13 cellular contexts compared by ENCODE assay signal in the genomic region with DNA sequence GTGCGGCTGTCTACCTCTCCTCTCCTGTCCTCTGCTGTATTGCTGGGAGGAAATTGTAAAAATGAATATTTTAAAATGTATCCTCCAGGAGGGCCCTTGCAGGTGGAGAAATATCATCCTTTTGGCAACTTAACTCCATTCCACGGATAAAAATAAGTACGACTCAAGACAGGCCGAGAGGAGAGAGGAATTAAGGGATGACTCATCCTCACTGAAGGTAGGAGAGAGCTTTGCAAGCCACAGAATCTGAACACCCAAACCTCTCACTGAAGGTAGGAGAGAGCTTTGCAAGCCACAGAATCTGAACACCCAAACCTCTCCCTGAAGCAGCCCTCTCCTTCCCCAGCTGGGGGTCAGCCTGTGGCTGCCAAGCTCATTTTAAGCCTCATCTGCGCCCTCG. TPM values are rescaled to one million over a fixed set of nuclear protein-coding genes. Genes with fewer than 3 reads are reported as not detected.
DNase-seq lines count a peak whose midpoint lies in the region; ATAC-seq and TF ChIP-seq lines count a peak whose summit lies in the region.
"Had no signal": no experiment of that assay in that cellular context is flagged by ENCODE, and none has a peak within 500 bp of the region (broad histone marks: within the 10 kb centered on the region; RNA-seq: fewer than 3 reads in every experiment).

No MANE protein-coding gene starts in this region.

- H3K27ac ChIP-seq in PC-9 (no peak overlapping the region), rectal smooth muscle tissue (ENCODE audit: low read depth, low read length) (peak overlapping the region; percentile 2)
- H3K27ac ChIP-seq: brain microvascular endothelial cell, vagina had no signal

- H3K4me2 ChIP-seq in PC-9, result peak overlapping the region; percentile 54

- H3K36me3 ChIP-seq in PC-9 (ENCODE audit: low read depth) (no peaks in the 10 kb centered on the region), rectal smooth muscle tissue (ENCODE audit: control insufficient read depth, insufficient read depth, low read length) (no peaks in the 10 kb centered on the region)
- H3K36me3 ChIP-seq: brain microvascular endothelial cell, vagina had no signal

- no peak overlapping the region for H3K4me3 ChIP-seq in PC-9
- H3K4me3 ChIP-seq in rectal smooth muscle tissue (ENCODE audit: low read length), result no peak overlapping the region
- H3K4me3 ChIP-seq: vagina had no signal

- ATAC-seq in esophagus mucosa (peak; percentile 39), GM18511 (IDR thresholded peaks at IDR 0.05; ENCODE audit: unreplicated experiment) (no peak), HG03521 (IDR thresholded peaks at IDR 0.05; ENCODE audit: unreplicated experiment) (no peak), HG02588 (IDR thresholded peaks at IDR 0.05; ENCODE audit: unreplicated experiment) (no peak), HG02973 (IDR thresholded peaks at IDR 0.05; ENCODE audit: unreplicated experiment) (no peak)
- ATAC-seq: Panc1 had no signal

- no peaks in the 10 kb centered on the region for H3K9me3 ChIP-seq in PC-9 (ENCODE audit: insufficient read depth, low read depth)
- H3K9me3 ChIP-seq: vagina had no signal

- DNase-seq in ELR (ENCODE audit: low read depth) (peak; percentile 50), PC-9 (no peak)
- DNase-seq: activated effector memory CD4-positive, alpha-beta T cell treated with Interleukin-2 at 50 U/mL for 16 hours; brain microvascular endothelial cell; endodermal cell had no signal

- no peaks in the 10 kb centered on the region for H4K20me1 ChIP-seq in PC-9 (ENCODE audit: insufficient read depth)

- H2AFZ ChIP-seq in PC-9, result no peak overlapping the region

- H3K27me3 ChIP-seq in PC-9 (ENCODE audit: insufficient read depth, low read depth) (no peaks in the 10 kb centered on the region), rectal smooth muscle tissue (ENCODE audit: control insufficient read depth, insufficient read depth, low read length) (no peaks in the 10 kb centered on the region)
- H3K27me3 ChIP-seq: brain microvascular endothelial cell, vagina had no signal

- peaks cover 9% of the 10 kb centered on the region for H3F3A ChIP-seq in PC-9 (ENCODE audit: insufficient read depth, low read depth)

- no peak for TF ChIP-seq CTCF in PC-9 (conservative IDR thresholded peaks at IDR 0.05)

- CTCF ChIA-PET in PC-9 (lab: Charles Lee), result no interaction called here

- H3K79me2 ChIP-seq in PC-9 (ENCODE audit: low read depth), result no peaks in the 10 kb centered on the region

- POLR2A ChIA-PET in PC-9 (lab: Charles Lee; ENCODE audit: unreplicated experiment), result interaction anchor here (0.6 kb wide), 2 partner anchors 967 to 1042 kb away, joined by 4 to 8 read pairs; a partner anchor contains a TSS

- no TSS peak for BruUV-seq in PC-9 (replicated peaks; lab: Mats Ljungman, UMichigan)

- intact Hi-C loops in PC-9 (cut with micrococcal nuclease; ENCODE audit: unreplicated experiment), result no loop called here

- H3K9ac ChIP-seq in rectal smooth muscle tissue (ENCODE audit: low read length), result no peak overlapping the region

- no peaks in the 10 kb centered on the region for H3K9me2 ChIP-seq in PC-9 (ENCODE audit: insufficient read depth)

- H3K4me1 ChIP-seq in PC-9 (replicated peaks; ENCODE audit: insufficient read depth), result peaks cover 19% of the 10 kb centered on the region
- H3K4me1 ChIP-seq in rectal smooth muscle tissue (ENCODE audit: control insufficient read depth, insufficient read depth, low read length), result peaks cover 12% of the 10 kb centered on the region

RNA-seq across cellular contexts. Expression of a gene that starts 13.1 kb away (rescaled TPM):
- total RNA-seq in PC-9 (2021) (39.0 and 44.3 TPM in 2 replicates), esophagus mucosa (35.2 TPM)

RNA-seq across cellular contexts. Expression of a gene that starts 32.9 kb away (rescaled TPM):
- 40.9 and 41.7 TPM in 2 replicates for total RNA-seq in PC-9 (2021)
- total RNA-seq in esophagus mucosa, result 20.6 TPM
